Comparison of ENCODE assay signal across 9 cellular contexts in the genomic region with DNA sequence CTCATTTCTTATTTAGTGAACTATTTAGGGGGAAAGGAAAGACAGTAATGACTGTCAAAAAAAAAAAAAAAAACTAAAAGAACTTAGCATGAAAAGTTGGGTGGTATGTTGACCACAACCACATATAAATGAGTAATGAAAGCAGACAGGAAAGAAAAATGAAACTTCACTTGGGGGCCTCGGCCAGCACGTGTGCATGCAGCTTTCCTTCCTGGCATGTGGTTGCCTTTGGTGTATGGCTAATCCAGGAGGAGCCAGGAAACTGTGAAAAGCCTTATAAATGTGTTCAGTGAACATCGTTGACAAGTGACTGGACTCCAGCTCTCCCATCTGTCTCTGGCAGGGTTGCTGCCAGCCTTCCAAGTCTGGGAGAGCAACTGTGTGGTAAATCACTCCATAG.
DNase-seq lines count a peak whose midpoint lies in the region; ATAC-seq and TF ChIP-seq lines count a peak whose summit lies in the region.
"Had no signal": no experiment of that assay in that cellular context is flagged by ENCODE, and none has a peak within 500 bp of the region (broad histone marks: within the 10 kb centered on the region; RNA-seq: fewer than 3 reads in every experiment).

No MANE protein-coding gene starts in this region.

- H3K4me2 ChIP-seq in Loucy (ENCODE audit: low read depth, low read length, poor library complexity, severe bottlenecking) = peak overlapping the region; percentile 78
- no peak overlapping the region for H3K4me2 ChIP-seq in PC-3 (ENCODE audit: low read length)

- no peak for TF ChIP-seq CTCF in BJ (IDR thresholded peaks at IDR 0.05; ENCODE audit: insufficient read depth, low read depth, low read length)
- TF ChIP-seq CTCF in Loucy (conservative IDR thresholded peaks at IDR 0.05; ENCODE audit: low read length) = no peak
- no peak for TF ChIP-seq CTCF in foreskin fibroblast (IDR thresholded peaks at IDR 0.05; ENCODE audit: low read depth, low read length)
- TF ChIP-seq CTCF in PC-3 (conservative IDR thresholded peaks at IDR 0.05; ENCODE audit: low read depth, low read length) = no peak

- CTCF ChIA-PET in BJ (lab: Yijun Ruan, JAX) = interaction anchor here (0.6 to 1.3 kb wide), 4 partner anchors 17 to 189 kb away, joined by 3 read pairs; no protein-coding TSS in a partner anchor
- CTCF ChIA-PET in PC-3 (lab: Charles Lee) = no interaction called here

- H3F3A ChIP-seq in Loucy (ENCODE audit: low read depth) = peaks cover 7% of the 10 kb centered on the region
- no peaks in the 10 kb centered on the region for H3F3A ChIP-seq in PC-3 (ENCODE audit: low read length, unreplicated experiment)

- peak; percentile 86 for ATAC-seq in GM19463 (IDR thresholded peaks at IDR 0.05; ENCODE audit: unreplicated experiment)
- no peak for ATAC-seq in GM21528 (IDR thresholded peaks at IDR 0.05; ENCODE audit: low FRiP score, unreplicated experiment)
- no peak for ATAC-seq in GM21576 (IDR thresholded peaks at IDR 0.05; ENCODE audit: unreplicated experiment)
- ATAC-seq in PC-3 = no peak

- no peaks in the 10 kb centered on the region for H3K36me3 ChIP-seq in BJ (ENCODE audit: control insufficient read depth, insufficient read depth, low read length)
- H3K36me3 ChIP-seq in Loucy (ENCODE audit: insufficient read depth, low read length) = no peaks in the 10 kb centered on the region
- no peaks in the 10 kb centered on the region for H3K36me3 ChIP-seq in PC-3 (ENCODE audit: low read depth, low read length)
- H3K36me3 ChIP-seq: cardiac muscle cell had no signal

- H3K79me2 ChIP-seq in Loucy (ENCODE audit: insufficient read depth, low read length) = no peaks in the 10 kb centered on the region
- no peaks in the 10 kb centered on the region for H3K79me2 ChIP-seq in PC-3 (ENCODE audit: low read length)

- H3K4me3 ChIP-seq in BJ (ENCODE audit: low read depth, low read length) = no peak overlapping the region
- H3K4me3 ChIP-seq in Loucy (ENCODE audit: low read length, poor library complexity, severe bottlenecking) = peak overlapping the region; percentile 54
- H3K4me3 ChIP-seq in foreskin fibroblast (ENCODE audit: low read depth in 1 of 2, low read length in 2 of 2) = no peak overlapping the region
- no peak overlapping the region for H3K4me3 ChIP-seq in PC-3 (ENCODE audit: low read length)
- H3K4me3 ChIP-seq: cardiac muscle cell had no signal

- no peaks in the 10 kb centered on the region for H4K20me1 ChIP-seq in Loucy (ENCODE audit: insufficient read depth, low read length, poor library complexity, severe bottlenecking)
- no peaks in the 10 kb centered on the region for H4K20me1 ChIP-seq in PC-3 (ENCODE audit: low read length)

- DNase-seq in BJ (ENCODE audit: low read depth) (peak; percentile 63), foreskin fibroblast (peak; percentile 70 to 77), DMS79 treated with DMSO at 0.1 percent for 48 hours (lab: John Stamatoyannopoulos, UW) (no peak), PC-3 (no peak)

- intact Hi-C loops in PC-3 (cut with micrococcal nuclease) = no loop called here

- POLR2A ChIA-PET in BJ (lab: Charles Lee) = no interaction called here
- POLR2A ChIA-PET in PC-3 (lab: Charles Lee; ENCODE audit: unreplicated experiment) = no interaction called here

- H2AFZ ChIP-seq in Loucy (ENCODE audit: low read length) = no peak overlapping the region
- H2AFZ ChIP-seq in PC-3 (ENCODE audit: low read length) = no peak overlapping the region

- BruUV-seq in PC-3 (replicated peaks; lab: Mats Ljungman, UMichigan) = no TSS peak

- H3K27ac ChIP-seq in PC-3 (ENCODE audit: low read length) = no peak overlapping the region
- H3K27ac ChIP-seq: cardiac muscle cell had no signal

- H3K4me1 ChIP-seq in Loucy (ENCODE audit: insufficient read depth, low read length, poor library complexity, severe bottlenecking) (peaks cover 30% of the 10 kb centered on the region), PC-3 (ENCODE audit: insufficient read depth, low read length) (no peaks in the 10 kb centered on the region)

- H3K9me2 ChIP-seq in Loucy (replicated peaks; ENCODE audit: low read depth, low read length) (no peaks in the 10 kb centered on the region), PC-3 (replicated peaks; ENCODE audit: low read length) (no peaks in the 10 kb centered on the region)

- no peaks in the 10 kb centered on the region for H3K9me3 ChIP-seq in Loucy (ENCODE audit: insufficient read depth, low read depth, low read length)
- no peaks in the 10 kb centered on the region for H3K9me3 ChIP-seq in PC-3 (ENCODE audit: low read length)

- H3K27me3 ChIP-seq in BJ (ENCODE audit: control insufficient read depth, insufficient read depth, low read length) (no peaks in the 10 kb centered on the region), Loucy (ENCODE audit: insufficient read depth, low read length, poor library complexity, severe bottlenecking) (no peaks in the 10 kb centered on the region), PC-3 (ENCODE audit: low read length) (no peaks in the 10 kb centered on the region)

- peak overlapping the region; percentile 47 for H3K9ac ChIP-seq in Loucy (ENCODE audit: low read depth, low read length, poor library complexity, severe bottlenecking)
- H3K9ac ChIP-seq in PC-3 (ENCODE audit: low read length) = no peak overlapping the region

Comparison
In these comparisons a context has a peak if more than half of its experiments do, and no peak if none do; other contexts are left out.
1. DNase-seq: peak in BJ (single experiment) and foreskin fibroblast (2 of 2); none in DMS79 treated with DMSO at 0.1 percent for 48 hours (single experiment) and PC-3 (single experiment).